In the genomic region with DNA sequence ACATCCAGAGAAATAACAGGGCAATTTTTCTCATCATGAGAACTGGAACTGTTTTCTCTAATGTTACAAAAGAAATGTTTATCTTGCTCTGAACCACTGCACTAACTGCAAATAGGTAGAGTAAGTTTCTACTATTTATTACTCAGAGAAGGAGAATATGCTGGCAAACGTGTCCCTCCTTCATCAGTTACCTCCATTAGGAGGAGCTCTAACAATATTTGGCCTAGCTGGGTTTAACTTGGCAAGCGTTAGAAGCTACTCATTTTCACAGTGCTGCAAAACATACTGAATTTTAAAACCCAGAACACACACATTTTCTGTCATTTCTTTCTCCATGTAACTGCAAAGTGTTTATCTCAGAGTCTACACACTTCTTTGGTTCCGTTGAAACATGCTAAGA, we compare ENCODE assay signal across 9 cellular contexts.
A peak's percentile ranks its signal among the peaks of the same experiment; 100 is the strongest.
DNase-seq lines count a peak whose midpoint lies in the region; ATAC-seq and TF ChIP-seq lines count a peak whose summit lies in the region.
"Had no signal": no experiment of that assay in that cellular context is flagged by ENCODE, and none has a peak within 500 bp of the region (broad histone marks: within the 10 kb centered on the region; RNA-seq: fewer than 3 reads in every experiment).

No MANE protein-coding gene starts in this region.

- TF ChIP-seq CTCF in DND-41 (IDR thresholded peaks at IDR 0.05; ENCODE audit: borderline replicate concordance, extremely low read depth, low read length, poor library complexity, severe bottlenecking) = peak; percentile 46

- no peak overlapping the region for H3K4me3 Mint-ChIP-seq in CD8-positive, alpha-beta memory T cell

- no peak overlapping the region for H3K9ac ChIP-seq in DND-41 (ENCODE audit: low read depth, low read length)

- H4K20me1 ChIP-seq in DND-41 (ENCODE audit: insufficient read depth, low read length) = no peaks in the 10 kb centered on the region

- no peaks in the 10 kb centered on the region for H3K4me1 ChIP-seq in DND-41 (ENCODE audit: insufficient read depth, low read length)
- no peaks in the 10 kb centered on the region for H3K4me1 ChIP-seq in CD8-positive, alpha-beta memory T cell (ENCODE audit: insufficient read depth, low read length)

- H3K79me2 ChIP-seq in DND-41 (ENCODE audit: insufficient read depth, low read length) = no peaks in the 10 kb centered on the region

- no peaks in the 10 kb centered on the region for H3K9me3 ChIP-seq in DND-41 (ENCODE audit: insufficient read depth, low read length, severe bottlenecking)
- H3K9me3 ChIP-seq in CD8-positive, alpha-beta memory T cell (ENCODE audit: low read length) = no peaks in the 10 kb centered on the region
- H3K9me3 ChIP-seq: thoracic aorta had no signal

- ATAC-seq in DND-41 (ENCODE audit: insufficient read depth, low read depth) (peak; percentile 24; the same call in 1 of the 3 replicates), HG03159 (IDR thresholded peaks at IDR 0.05; ENCODE audit: unreplicated experiment) (peak; percentile 50)

- POLR2A ChIA-PET in CD8-positive, alpha-beta memory T cell (lab: Charles Lee) = no interaction called here

- H3K27me3 Mint-ChIP-seq in CD8-positive, alpha-beta memory T cell = no peaks in the 10 kb centered on the region

- H3K27ac Mint-ChIP-seq in CD8-positive, alpha-beta memory T cell = no peak overlapping the region

- H3K36me3 Mint-ChIP-seq in CD8-positive, alpha-beta memory T cell = no peaks in the 10 kb centered on the region

- H2AFZ ChIP-seq in DND-41 (ENCODE audit: low read depth, low read length) = no peak overlapping the region

- no peak overlapping the region for H3K27ac ChIP-seq in DND-41 (ENCODE audit: low read length)
- no peak overlapping the region for H3K27ac ChIP-seq in CD8-positive, alpha-beta memory T cell (ENCODE audit: low read depth, low read length)
- H3K27ac ChIP-seq: thoracic aorta had no signal

- CTCF ChIA-PET in CD8-positive, alpha-beta memory T cell (lab: Charles Lee) = no interaction called here

- intact Hi-C loops in posterior vena cava (cut with DNase I) = no loop called here

- H3K36me3 ChIP-seq in DND-41 (ENCODE audit: insufficient read depth, low read length) = no peaks in the 10 kb centered on the region
- H3K36me3 ChIP-seq in CD8-positive, alpha-beta memory T cell (ENCODE audit: insufficient read depth, low read length) = no peaks in the 10 kb centered on the region
- H3K36me3 ChIP-seq: thoracic aorta had no signal

- peaks cover 0 to 25% (median 4%) of the 10 kb centered on the region in 5 donors for H3K9me3 Mint-ChIP-seq in CD8-positive, alpha-beta memory T cell

- no peaks in the 10 kb centered on the region for H3K4me1 Mint-ChIP-seq in CD8-positive, alpha-beta memory T cell

- H3K4me2 ChIP-seq in DND-41 (ENCODE audit: insufficient read depth, low read length) = no peak overlapping the region

- no peak for DNase-seq in DND-41
- DNase-seq in SK-N-DZ (ENCODE audit: low spot score) = peak; percentile 13
- DNase-seq in left kidney (ENCODE audit: low read depth, low spot score) = peak; percentile 32
- DNase-seq in effector CD4-positive, alpha-beta T cell = no peak
- no peak for DNase-seq in CD8-positive, alpha-beta memory T cell
- no peak for DNase-seq in posterior vena cava (ENCODE audit: low spot score)
- DNase-seq in NCI-H2029 (lab: John Stamatoyannopoulos, UW) = no peak

- no peak overlapping the region for H3K4me3 ChIP-seq in DND-41 (ENCODE audit: low read depth in 1 of 2, low read length in 2 of 2)
- no peak overlapping the region for H3K4me3 ChIP-seq in CD8-positive, alpha-beta memory T cell (ENCODE audit: low read length)
- H3K4me3 ChIP-seq: thoracic aorta had no signal

- H3K27me3 ChIP-seq in DND-41 (ENCODE audit: insufficient read depth, low read length, poor library complexity) = no peaks in the 10 kb centered on the region
- H3K27me3 ChIP-seq in CD8-positive, alpha-beta memory T cell (ENCODE audit: insufficient read depth, low read length, poor library complexity, severe bottlenecking) = no peaks in the 10 kb centered on the region

Comparison
In these comparisons a context has a peak if more than half of its experiments do, and no peak if none do; other contexts are left out.
1. DNase-seq: peak in SK-N-DZ (single experiment) and left kidney (single experiment); none in DND-41 (single experiment), effector CD4-positive, alpha-beta T cell (single experiment), CD8-positive, alpha-beta memory T cell (0 of 5), posterior vena cava (single experiment) and NCI-H2029 (single experiment).